In the genomic region with DNA sequence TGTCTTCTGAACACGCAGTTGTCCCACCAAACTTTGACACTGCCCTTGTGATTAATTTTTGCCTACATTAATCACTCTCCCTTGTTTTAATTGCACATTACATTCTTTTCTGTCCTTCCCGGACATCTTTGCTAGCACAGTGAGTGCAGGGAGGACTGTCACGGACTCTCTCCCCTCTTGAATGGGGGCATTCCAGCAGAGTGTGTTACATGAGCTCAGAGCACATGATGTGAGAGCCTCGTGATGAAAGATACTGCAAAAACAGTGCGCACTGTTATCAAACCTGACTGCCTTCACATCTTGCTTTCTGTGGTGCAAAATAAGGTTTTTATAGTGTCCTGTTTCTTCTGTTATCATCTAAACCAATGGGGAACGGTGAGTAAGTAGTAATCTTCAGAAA, we compare ENCODE assay signal across 22 cellular contexts.
A peak's percentile ranks its signal among the peaks of the same experiment; 100 is the strongest.
DNase-seq lines count a peak whose midpoint lies in the region; ATAC-seq lines count a peak whose summit lies in the region.
"Had no signal": no experiment of that assay in that cellular context is flagged by ENCODE, and none has a peak within 500 bp of the region (broad histone marks: within the 10 kb centered on the region; RNA-seq: fewer than 3 reads in every experiment).

No MANE protein-coding gene starts in this region.

- H3K36me3 Mint-ChIP-seq in activated naive CD4-positive, alpha-beta T cell treated with anti-CD3 and anti-CD28 coated beads, Interleukin-2, amount 50 U/mL, for 72 hours: peaks cover 11 to 44% of the 10 kb centered on the region in 2 donors
- peaks cover 15% of the 10 kb centered on the region for H3K36me3 Mint-ChIP-seq in activated CD4-positive, alpha-beta T cell treated with anti-CD3 and anti-CD28 coated beads for 36 hours (ENCODE audit: low read depth)
- H3K36me3 Mint-ChIP-seq: CD4-positive, alpha-beta memory T cell had no signal

- CTCF ChIA-PET in activated CD4-positive, alpha-beta T cell treated with anti-CD3 and anti-CD28 coated beads for 36 hours (lab: Charles Lee): interaction anchor here (1.1 kb wide), 1 partner anchor 38 kb away, joined by 3 read pairs; no protein-coding TSS in a partner anchor

- intact Hi-C loops in activated CD4-positive, alpha-beta T cell treated with anti-CD3 and anti-CD28 coated beads for 36 hours (cut with DNase I, micrococcal nuclease): no loop called here

- ATAC-seq in activated naive CD4-positive, alpha-beta T cell treated with anti-CD3 and anti-CD28 coated beads, Interleukin-2, amount 50 U/mL, for 72 hours: no peak
- ATAC-seq in activated CD4-positive, alpha-beta T cell treated with anti-CD3 and anti-CD28 coated beads for 36 hours: no peak
- ATAC-seq: PC-3 had no signal

- no peaks in the 10 kb centered on the region for H3K27me3 Mint-ChIP-seq in activated CD4-positive, alpha-beta T cell treated with anti-CD3 and anti-CD28 coated beads for 36 hours

- POLR2A ChIA-PET in activated CD4-positive, alpha-beta T cell treated with anti-CD3 and anti-CD28 coated beads for 36 hours (lab: Charles Lee): no interaction called here

- H3K4me1 Mint-ChIP-seq in activated CD4-positive, alpha-beta T cell treated with anti-CD3 and anti-CD28 coated beads for 36 hours: peaks cover 41% of the 10 kb centered on the region

- no peak overlapping the region for H3K4me3 Mint-ChIP-seq in activated CD4-positive, alpha-beta T cell treated with anti-CD3 and anti-CD28 coated beads for 36 hours
- H3K4me3 Mint-ChIP-seq: CD4-positive, alpha-beta memory T cell had no signal

- H3K9me3 Mint-ChIP-seq in activated naive CD4-positive, alpha-beta T cell treated with anti-CD3 and anti-CD28 coated beads, Interleukin-2, amount 50 U/mL, for 72 hours: peaks cover 4 to 12% of the 10 kb centered on the region in 2 donors
- no peaks in the 10 kb centered on the region for H3K9me3 Mint-ChIP-seq in activated CD4-positive, alpha-beta T cell treated with anti-CD3 and anti-CD28 coated beads for 36 hours (ENCODE audit: low read depth)
- H3K9me3 Mint-ChIP-seq: CD4-positive, alpha-beta memory T cell had no signal

- H3K27ac ChIP-seq in substantia nigra (ENCODE audit: low read depth, low read length, poor library complexity, severe bottlenecking): peak overlapping the region; percentile 49
- H3K27ac ChIP-seq: GM23248, RWPE1 had no signal

- no peak for DNase-seq in activated naive CD4-positive, alpha-beta T cell treated with anti-CD3 and anti-CD28 coated beads, Interleukin-2, amount 50 U/mL, for 72 hours (ENCODE audit: low spot score in 2 of 2)
- no peak for DNase-seq in activated naive CD4-positive, alpha-beta T cell (lab: John Stamatoyannopoulos, UW)
- DNase-seq in globus pallidus (ENCODE audit: low spot score): peak; percentile 52
- DNase-seq in medulla oblongata (ENCODE audit: extremely low spot score): peak; percentile 57
- DNase-seq in substantia nigra (lab: John Stamatoyannopoulos, UW): peak in 5 of 49 donors; percentile 11 to 35 (median 30)
- DNase-seq in NCI-H2081 (lab: John Stamatoyannopoulos, UW): no peak
- DNase-seq in activated CD4-positive, alpha-beta T cell treated with anti-CD3 and anti-CD28 coated beads for 36 hours: no peak
- no peak for DNase-seq in stimulated activated naive CD4-positive, alpha-beta T cell (lab: John Stamatoyannopoulos, UW)
- DNase-seq: 8988T; CD4-positive, alpha-beta memory T cell; DMS79; GM23248; HCEC 1CT; IMR-90; Kasumi-1; MM.1S; NCI-H1092 treated with DMSO at 0.1 percent for 48 hours; NCI-H1694; NCI-H226; NCI-H526 treated with DMSO at 0.1 percent for 48 hours; PC-3 had no signal

- H3K27ac Mint-ChIP-seq in activated naive CD4-positive, alpha-beta T cell treated with anti-CD3 and anti-CD28 coated beads, Interleukin-2, amount 50 U/mL, for 72 hours: peak overlapping the region; percentile 25 to 59
- H3K27ac Mint-ChIP-seq in activated CD4-positive, alpha-beta T cell treated with anti-CD3 and anti-CD28 coated beads for 36 hours: no peak overlapping the region
- H3K27ac Mint-ChIP-seq: CD4-positive, alpha-beta memory T cell had no signal

Comparison
In these comparisons a context has a peak if more than half of its experiments do, and no peak if none do; other contexts are left out.
1. DNase-seq: peak in globus pallidus (single experiment) and medulla oblongata (single experiment); none in activated naive CD4-positive, alpha-beta T cell treated with anti-CD3 and anti-CD28 coated beads, Interleukin-2, amount 50 U/mL, for 72 hours (0 of 2), activated naive CD4-positive, alpha-beta T cell (0 of 4), NCI-H2081 (0 of 2), activated CD4-positive, alpha-beta T cell treated with anti-CD3 and anti-CD28 coated beads for 36 hours (single experiment) and stimulated activated naive CD4-positive, alpha-beta T cell (0 of 6).